ENCODE assay signal across 36 cellular contexts in genomic region chr14:94450722-94451090, GRCh38. TPM values are rescaled to one million over a fixed set of nuclear protein-coding genes. Genes with fewer than 3 reads are reported as not detected.
"Had no signal": no experiment of that assay in that cellular context is flagged by ENCODE, and none has a peak within 500 bp of the region (broad histone marks: within the 10 kb centered on the region; RNA-seq: fewer than 3 reads in every experiment).

No MANE protein-coding gene starts in this region.

- H3K4me1 ChIP-seq: adrenal gland, body of pancreas, left ventricle myocardium inferior, psoas muscle, spleen, tibial artery, upper lobe of right lung had no signal

- H3K27ac Mint-ChIP-seq: activated CD4-positive, alpha-beta memory T cell treated with anti-CD3 and anti-CD28 coated beads for 36 hours; activated naive CD4-positive, alpha-beta T cell treated with anti-CD3 and anti-CD28 coated beads for 36 hours; activated naive CD8-positive, alpha-beta T cell treated with anti-CD3 and anti-CD28 coated beads for 36 hours; activated T-helper 1 cell treated with anti-CD3 and anti-CD28 coated beads, Interleukin-12 subunit alpha, Interleukin-12 subunit beta, Interleukin-2, Interleukin-4 antibody, amounts not matched to agents 30 ng/mL and 10 ng/mL and 1 ng/mL, durations not matched to agents 14 hours and 24 hours and 36 hours; effector memory CD8-positive, alpha-beta T cell; mesothelial cell of epicardium; naive thymus-derived CD4-positive, alpha-beta T cell; T-helper 1 cell treated with Interleukin-12 subunit alpha and Interleukin-12 subunit beta and Interleukin-4 antibody, amounts not matched to agents 30 μg/mL and 1 μg/mL, for 36 hours had no signal

- H3K9me3 ChIP-seq: adrenal gland, body of pancreas, psoas muscle, spleen, suprapubic skin, tibial artery, upper lobe of right lung had no signal

- H3K4me1 Mint-ChIP-seq: activated naive CD8-positive, alpha-beta T cell treated with anti-CD3 and anti-CD28 coated beads for 36 hours; mesothelial cell of epicardium; naive thymus-derived CD4-positive, alpha-beta T cell had no signal

- H3K4me3 Mint-ChIP-seq: activated CD4-positive, alpha-beta memory T cell treated with anti-CD3 and anti-CD28 coated beads for 36 hours; activated naive CD4-positive, alpha-beta T cell treated with anti-CD3 and anti-CD28 coated beads for 36 hours; activated naive CD8-positive, alpha-beta T cell treated with anti-CD3 and anti-CD28 coated beads for 36 hours; activated T-helper 1 cell treated with anti-CD3 and anti-CD28 coated beads, Interleukin-12 subunit alpha, Interleukin-12 subunit beta, Interleukin-2, Interleukin-4 antibody, amounts not matched to agents 30 ng/mL and 10 ng/mL and 1 ng/mL, durations not matched to agents 14 hours and 24 hours and 36 hours; effector memory CD8-positive, alpha-beta T cell; mesothelial cell of epicardium; naive thymus-derived CD4-positive, alpha-beta T cell; neural crest cell; T-helper 1 cell treated with Interleukin-12 subunit alpha and Interleukin-12 subunit beta and Interleukin-4 antibody, amounts not matched to agents 30 μg/mL and 1 μg/mL, for 36 hours had no signal

- H3K9ac ChIP-seq: parathyroid adenoma had no signal

- H3K36me3 ChIP-seq: adrenal gland, left ventricle myocardium inferior, spleen, suprapubic skin, tibial artery, upper lobe of right lung had no signal

- H3K36me3 Mint-ChIP-seq: activated CD4-positive, alpha-beta memory T cell treated with anti-CD3 and anti-CD28 coated beads for 36 hours; activated naive CD8-positive, alpha-beta T cell treated with anti-CD3 and anti-CD28 coated beads for 36 hours; mesothelial cell of epicardium; naive thymus-derived CD4-positive, alpha-beta T cell had no signal

- DNase-seq: activated CD4-positive, alpha-beta memory T cell treated with anti-CD3 and anti-CD28 coated beads for 36 hours; activated CD4-positive, alpha-beta T cell treated with anti-CD3 and anti-CD28 coated beads for 48 hours; activated CD8-positive, alpha-beta memory T cell treated with anti-CD3 and anti-CD28 coated beads, Interleukin-2, amount 50 U/mL, for 4 hours; activated effector memory CD4-positive, alpha-beta T cell treated with anti-CD3 and anti-CD28 coated beads, Interleukin-2, amount 50 U/mL, for 16 hours; activated naive CD4-positive, alpha-beta T cell treated with anti-CD3 and anti-CD28 coated beads for 36 hours; activated naive CD8-positive, alpha-beta T cell treated with anti-CD3 and anti-CD28 coated beads for 36 hours; activated T-cell treated with anti-CD3 and anti-CD28 coated beads, Interleukin-2, amount 50 U/mL, for 1 hour; adrenal gland; aorta; body of pancreas; dorsolateral prefrontal cortex; effector memory CD8-positive, alpha-beta T cell; foreskin fibroblast; hippocampal formation; left ventricle myocardium inferior; naive thymus-derived CD4-positive, alpha-beta T cell; occipital lobe; psoas muscle; right cardiac atrium; spleen; stimulated activated naive CD4-positive, alpha-beta T cell; T-helper 9 cell; tibial artery; upper lobe of right lung had no signal

- H3K27me3 ChIP-seq: adrenal gland, body of pancreas, tibial artery had no signal

- H3K27ac ChIP-seq: adrenal gland, body of pancreas, coronary artery, dorsolateral prefrontal cortex, left ventricle myocardium inferior, parathyroid adenoma, psoas muscle, spleen, suprapubic skin, tibial artery, upper lobe of right lung, VCaP had no signal

- ATAC-seq: activated CD4-positive, CD25-positive, alpha-beta regulatory T cell treated with anti-CD3 and anti-CD28 coated beads, Interleukin-2, amount 50 U/mL, for 24 hours; body of pancreas; effector memory CD8-positive, alpha-beta T cell; naive thymus-derived CD4-positive, alpha-beta T cell; psoas muscle; right cardiac atrium; upper lobe of right lung had no signal

- H3K9me3 Mint-ChIP-seq: activated CD4-positive, alpha-beta memory T cell treated with anti-CD3 and anti-CD28 coated beads for 36 hours; activated naive CD4-positive, alpha-beta T cell treated with anti-CD3 and anti-CD28 coated beads for 36 hours; activated naive CD8-positive, alpha-beta T cell treated with anti-CD3 and anti-CD28 coated beads for 36 hours; activated T-helper 1 cell treated with anti-CD3 and anti-CD28 coated beads, Interleukin-12 subunit alpha, Interleukin-12 subunit beta, Interleukin-2, Interleukin-4 antibody, amounts not matched to agents 30 ng/mL and 10 ng/mL and 1 ng/mL, durations not matched to agents 14 hours and 24 hours and 36 hours; T-helper 1 cell treated with Interleukin-12 subunit alpha and Interleukin-12 subunit beta and Interleukin-4 antibody, amounts not matched to agents 30 μg/mL and 1 μg/mL, for 36 hours had no signal

- H3K4me3 ChIP-seq: adrenal gland, body of pancreas, coronary artery, dorsolateral prefrontal cortex, left ventricle myocardium inferior, psoas muscle, spleen, suprapubic skin, tibial artery, upper lobe of right lung had no signal

RNA-seq across cellular contexts. Expression of gene SERPINA11, which starts 1.9 kb away (rescaled TPM):
- total RNA-seq: activated CD4-positive, alpha-beta memory T cell treated with anti-CD3 and anti-CD28 coated beads for 36 hours; activated CD8-positive, alpha-beta memory T cell treated with anti-CD3 and anti-CD28 coated beads for 36 hours; activated naive CD4-positive, alpha-beta T cell treated with anti-CD3 and anti-CD28 coated beads for 36 hours; activated naive CD8-positive, alpha-beta T cell treated with anti-CD3 and anti-CD28 coated beads for 36 hours; activated T-helper 1 cell treated with anti-CD3 and anti-CD28 coated beads, Interleukin-12 subunit alpha, Interleukin-12 subunit beta, Interleukin-2, Interleukin-4 antibody, amounts not matched to agents 30 ng/mL and 10 ng/mL and 1 ng/mL, durations not matched to agents 14 hours and 24 hours and 36 hours; adrenal gland; aorta; body of pancreas; cerebellum; left ventricle myocardium inferior; lung microvascular endothelial cell; mesothelial cell of epicardium; naive thymus-derived CD4-positive, alpha-beta T cell; neural crest cell; occipital lobe; psoas muscle; right cardiac atrium; spleen; suprapubic skin; upper lobe of right lung had no signal

RNA-seq across cellular contexts. Expression of gene SERPINA9, which starts 25.3 kb away (rescaled TPM):
- total RNA-seq: activated CD4-positive, alpha-beta memory T cell treated with anti-CD3 and anti-CD28 coated beads for 36 hours; activated CD8-positive, alpha-beta memory T cell treated with anti-CD3 and anti-CD28 coated beads for 36 hours; activated naive CD4-positive, alpha-beta T cell treated with anti-CD3 and anti-CD28 coated beads for 36 hours; activated naive CD8-positive, alpha-beta T cell treated with anti-CD3 and anti-CD28 coated beads for 36 hours; activated T-helper 1 cell treated with anti-CD3 and anti-CD28 coated beads, Interleukin-12 subunit alpha, Interleukin-12 subunit beta, Interleukin-2, Interleukin-4 antibody, amounts not matched to agents 30 ng/mL and 10 ng/mL and 1 ng/mL, durations not matched to agents 14 hours and 24 hours and 36 hours; adrenal gland; aorta; body of pancreas; cerebellum; dorsolateral prefrontal cortex; left ventricle myocardium inferior; lung microvascular endothelial cell; mesothelial cell of epicardium; naive thymus-derived CD4-positive, alpha-beta T cell; neural crest cell; occipital lobe; psoas muscle; right cardiac atrium; spleen; upper lobe of right lung had no signal

RNA-seq across cellular contexts. Expression of gene SERPINA12, which starts 58.6 kb away (rescaled TPM):
- total RNA-seq: activated CD4-positive, alpha-beta memory T cell treated with anti-CD3 and anti-CD28 coated beads for 36 hours; activated CD8-positive, alpha-beta memory T cell treated with anti-CD3 and anti-CD28 coated beads for 36 hours; activated naive CD4-positive, alpha-beta T cell treated with anti-CD3 and anti-CD28 coated beads for 36 hours; activated naive CD8-positive, alpha-beta T cell treated with anti-CD3 and anti-CD28 coated beads for 36 hours; activated T-helper 1 cell treated with anti-CD3 and anti-CD28 coated beads, Interleukin-12 subunit alpha, Interleukin-12 subunit beta, Interleukin-2, Interleukin-4 antibody, amounts not matched to agents 30 ng/mL and 10 ng/mL and 1 ng/mL, durations not matched to agents 14 hours and 24 hours and 36 hours; adrenal gland; aorta; body of pancreas; cerebellum; dorsolateral prefrontal cortex; left ventricle myocardium inferior; lung microvascular endothelial cell; mesothelial cell of epicardium; naive thymus-derived CD4-positive, alpha-beta T cell; neural crest cell; occipital lobe; psoas muscle; right cardiac atrium; spleen; upper lobe of right lung had no signal
